In the genomic region with DNA sequence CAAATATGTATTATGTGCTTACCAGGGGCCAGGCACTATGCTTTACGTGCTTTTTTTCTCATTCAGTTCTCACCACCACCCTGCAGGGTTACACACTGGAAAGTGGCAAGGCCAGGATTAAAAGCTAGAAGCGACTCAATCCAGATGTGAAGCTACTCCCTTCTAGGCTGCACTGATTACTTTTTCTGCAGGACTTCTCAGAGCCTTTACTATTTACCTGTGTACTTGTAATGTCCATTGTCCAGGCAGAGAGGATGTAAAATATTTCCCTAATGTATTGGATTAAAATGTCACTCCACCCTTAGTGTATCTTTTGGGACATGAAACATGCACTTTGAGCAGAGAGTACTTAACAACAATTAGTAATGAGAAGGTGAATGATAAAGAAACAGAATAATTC, we compare ENCODE assay signal across 33 cellular contexts.
"Had no signal": no experiment of that assay in that cellular context is flagged by ENCODE, and none has a peak within 500 bp of the region (broad histone marks: within the 10 kb centered on the region; RNA-seq: fewer than 3 reads in every experiment).

No MANE protein-coding gene starts in this region.

- H3K9me3 ChIP-seq: adrenal gland, ascending aorta had no signal

- FAIRE-seq: astrocyte, bronchial epithelial cell had no signal

- DNase-seq: activated effector memory CD4-positive, alpha-beta T cell treated with anti-CD3 and anti-CD28 coated beads, Interleukin-2, amount 50 U/mL, for 16 hours; activated effector memory CD4-positive, alpha-beta T cell treated with Interleukin-2 at 50 U/mL for 16 hours; activated gamma-delta T cell; activated gamma-delta T cell treated with Interleukin-2 at 50 U/mL for 16 hours; activated naive CD4-positive, alpha-beta T cell; activated naive CD4-positive, alpha-beta T cell treated with anti-CD3 and anti-CD28 coated beads for 36 hours; activated naive CD4-positive, alpha-beta T cell treated with anti-CD3 and anti-CD28 coated beads, Interleukin-2, amount 10 ng/mL, durations not matched to agents 7 days and 5 days; activated naive CD4-positive, alpha-beta T cell treated with anti-CD3 and anti-CD28 coated beads, Interleukin-2, amount 50 U/mL, for 16 hours; activated naive CD4-positive, alpha-beta T cell treated with Interleukin-2 at 50 U/mL for 16 hours; activated naive CD8-positive, alpha-beta T cell treated with anti-CD3 and anti-CD28 coated beads for 36 hours; activated naive CD8-positive, alpha-beta T cell treated with anti-CD3 and anti-CD28 coated beads, Interleukin-2, amount 10 ng/mL, durations not matched to agents 7 days and 5 days; activated naive CD8-positive, alpha-beta T cell treated with anti-CD3 and anti-CD28 coated beads, Interleukin-2, amount 50 U/mL, for 24 hours; activated T-cell treated with anti-CD3 and anti-CD28 coated beads, Interleukin-2, amount 50 U/mL, for 24 hours; activated T-cell treated with anti-CD3 and anti-CD28 coated beads, Interleukin-2, amount 50 U/mL, for 4 hours; activated T-cell treated with anti-CD3 and anti-CD28 coated beads, Interleukin-2, amount 50 U/mL, for 48 hours; activated T-cell treated with anti-CD3 and anti-CD28 coated beads, Interleukin-2, amount 50 U/mL, for 72 hours; adrenal gland; amniotic stem cell; amygdala; anterior cingulate cortex; aorta; body of pancreas; brain microvascular endothelial cell; caudate nucleus; central memory CD4-positive, alpha-beta T cell; cerebellar nuclear complex had no signal

- H3K36me3 ChIP-seq: adrenal gland, ascending aorta, brain microvascular endothelial cell, breast epithelium, cardiac muscle cell had no signal

- H3K27ac ChIP-seq: adrenal gland, ascending aorta, body of pancreas, brain microvascular endothelial cell, breast epithelium, cardiac muscle cell had no signal

- ATAC-seq: activated naive CD4-positive, alpha-beta T cell treated with anti-CD3 and anti-CD28 coated beads, Interleukin-2, amount 50 U/mL, for 72 hours; activated naive CD8-positive, alpha-beta T cell treated with anti-CD3 and anti-CD28 coated beads, Interleukin-2, amount 50 U/mL, for 24 hours; activated T-cell treated with anti-CD3 and anti-CD28 coated beads, Interleukin-2, amount 50 U/mL, for 4 hours; activated T-cell treated with anti-CD3 and anti-CD28 coated beads, Interleukin-2, amount 50 U/mL, for 72 hours; activated T-helper 17 cell treated with anti-CD3 and anti-CD28 coated beads, Interleukin-2, amount 50 U/mL, for 72 hours; body of pancreas had no signal

- H3K4me1 ChIP-seq: adrenal gland, ascending aorta, body of pancreas, breast epithelium had no signal

- H3K27me3 ChIP-seq: adrenal gland, ascending aorta, body of pancreas, brain microvascular endothelial cell, breast epithelium, cardiac muscle cell had no signal

- H3K4me3 ChIP-seq: adrenal gland, ascending aorta, body of pancreas, breast epithelium, cardiac muscle cell had no signal
